In the genomic region with DNA sequence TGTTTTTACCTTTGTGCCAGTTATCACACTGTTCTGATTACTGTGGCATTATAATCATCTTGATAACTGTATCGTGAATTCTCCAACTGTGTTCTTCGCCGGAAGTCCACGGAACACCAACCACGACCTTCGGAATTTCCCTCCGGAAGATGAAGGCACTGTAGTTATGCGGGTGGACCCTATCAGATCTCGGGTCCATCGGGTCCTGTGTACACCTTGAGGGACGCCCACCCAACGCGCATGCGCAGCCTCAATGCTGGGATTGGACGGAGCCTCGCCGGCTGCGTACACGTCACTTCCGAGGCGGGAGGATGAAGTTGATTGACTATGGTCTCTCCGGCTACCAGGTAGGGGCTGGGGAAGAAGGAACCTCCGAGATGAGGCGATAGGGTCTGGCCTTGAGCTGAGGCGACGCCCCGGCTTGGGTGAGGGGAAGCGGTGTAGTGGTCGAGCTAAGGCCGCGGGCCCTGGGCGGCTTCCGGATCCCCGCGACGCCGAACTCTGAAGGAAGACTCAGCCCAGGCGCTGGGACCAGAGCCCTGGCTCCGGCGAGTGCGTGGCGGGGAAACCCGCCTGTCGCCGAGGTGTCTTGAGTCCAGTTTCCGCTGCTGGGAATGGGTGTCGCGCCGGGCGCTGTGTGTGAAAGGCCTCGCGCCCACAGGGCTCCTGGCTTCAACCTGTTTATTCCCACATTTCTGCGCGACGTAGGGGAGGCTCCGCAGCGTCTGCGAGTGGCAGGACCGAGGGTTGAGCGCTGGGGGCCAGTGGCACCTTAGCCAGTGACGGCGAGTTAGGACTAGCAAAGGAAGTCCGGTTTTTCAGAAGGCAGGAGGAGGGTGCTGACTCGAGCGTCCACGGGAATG, we compare ENCODE assay signal across 1 cellular context.
A peak's percentile ranks its signal among the peaks of the same experiment; 100 is the strongest.
TF ChIP-seq lines count a peak whose summit lies in the region.

A gene with protein sequence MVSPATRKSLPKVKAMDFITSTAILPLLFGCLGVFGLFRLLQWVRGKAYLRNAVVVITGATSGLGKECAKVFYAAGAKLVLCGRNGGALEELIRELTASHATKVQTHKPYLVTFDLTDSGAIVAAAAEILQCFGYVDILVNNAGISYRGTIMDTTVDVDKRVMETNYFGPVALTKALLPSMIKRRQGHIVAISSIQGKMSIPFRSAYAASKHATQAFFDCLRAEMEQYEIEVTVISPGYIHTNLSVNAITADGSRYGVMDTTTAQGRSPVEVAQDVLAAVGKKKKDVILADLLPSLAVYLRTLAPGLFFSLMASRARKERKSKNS (plus strand): TSS at position 320 of the 863 bp plus-strand sequence. CDS start 8 bp downstream, at position 328.

TF ChIP-seq in HepG2, 621 proteins besides CTCF, POLR2A, EP300 and RAD21 (continued from another document and continues in another):
- TF ChIP-seq CBX2 (IDR thresholded peaks at IDR 0.05; ENCODE audit: low read depth, low read length) (no peak), CBX2 (CRISPR knock-in tag; IDR thresholded peaks at IDR 0.05; ENCODE audit: low read depth) (no peak), ATM (IDR thresholded peaks at IDR 0.05; ENCODE audit: borderline replicate concordance) (no peak), POLR2AphosphoS2 (IDR thresholded peaks at IDR 0.05; ENCODE audit: low read depth, low read length) (no peak), JUNB (CRISPR knock-in tag; IDR thresholded peaks at IDR 0.05; ENCODE audit: borderline replicate concordance) (no peak), PCBP2 (optimal IDR thresholded peaks at IDR 0.05; ENCODE audit: low read depth, low read length, poor library complexity, severe bottlenecking) (no peak), ZNF550 (CRISPR knock-in tag; IDR thresholded peaks at IDR 0.05; ENCODE audit: borderline replicate concordance) (no peak), TCF7 (IDR thresholded peaks at IDR 0.05; ENCODE audit: low read depth) (no peak), ATF1 (CRISPR knock-in tag; IDR thresholded peaks at IDR 0.05) (peak; percentile 94), HMG20A (CRISPR knock-in tag; IDR thresholded peaks at IDR 0.05; ENCODE audit: borderline replicate concordance) (no peak), GLI4 (CRISPR knock-in tag; IDR thresholded peaks at IDR 0.05; ENCODE audit: borderline replicate concordance) (0 out of 2 replicates have a peak, but pooled peaks have one; percentile 55), XRCC5 (optimal IDR thresholded peaks at IDR 0.05; ENCODE audit: low read length) (peak; percentile 70), POLR2G (IDR thresholded peaks at IDR 0.05; ENCODE audit: low read depth, low read length) (peak; percentile 82), ZNF883 (CRISPR knock-in tag; IDR thresholded peaks at IDR 0.05; ENCODE audit: not compliant biosample characterization) (peak; percentile 64), DMAP1 (CRISPR knock-in tag; IDR thresholded peaks at IDR 0.05) (peak; percentile 79), ELF1 (CRISPR knock-in tag; IDR thresholded peaks at IDR 0.05) (peak; percentile 66; the same call in 1 of the 2 replicates), DNMT1 (CRISPR knock-in tag; IDR thresholded peaks at IDR 0.05) (no peak), BORCS8-MEF2B (CRISPR knock-in tag; IDR thresholded peaks at IDR 0.05) (no peak), ZNF251 (CRISPR knock-in tag; IDR thresholded peaks at IDR 0.05) (no peak), GPN1 (CRISPR knock-in tag; IDR thresholded peaks at IDR 0.05; ENCODE audit: borderline replicate concordance) (no peak), PHF21A (CRISPR knock-in tag; IDR thresholded peaks at IDR 0.05) (no peak; the same call in 1 of the 2 replicates)
- TF ChIP-seq, protein P1, sequence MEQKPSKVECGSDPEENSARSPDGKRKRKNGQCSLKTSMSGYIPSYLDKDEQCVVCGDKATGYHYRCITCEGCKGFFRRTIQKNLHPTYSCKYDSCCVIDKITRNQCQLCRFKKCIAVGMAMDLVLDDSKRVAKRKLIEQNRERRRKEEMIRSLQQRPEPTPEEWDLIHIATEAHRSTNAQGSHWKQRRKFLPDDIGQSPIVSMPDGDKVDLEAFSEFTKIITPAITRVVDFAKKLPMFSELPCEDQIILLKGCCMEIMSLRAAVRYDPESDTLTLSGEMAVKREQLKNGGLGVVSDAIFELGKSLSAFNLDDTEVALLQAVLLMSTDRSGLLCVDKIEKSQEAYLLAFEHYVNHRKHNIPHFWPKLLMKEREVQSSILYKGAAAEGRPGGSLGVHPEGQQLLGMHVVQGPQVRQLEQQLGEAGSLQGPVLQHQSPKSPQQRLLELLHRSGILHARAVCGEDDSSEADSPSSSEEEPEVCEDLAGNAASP (CRISPR knock-in tag; IDR thresholded peaks at IDR 0.05; ENCODE audit: borderline replicate concordance): no peak; the same call in 1 of the 2 replicates
- TF ChIP-seq, protein P2, sequence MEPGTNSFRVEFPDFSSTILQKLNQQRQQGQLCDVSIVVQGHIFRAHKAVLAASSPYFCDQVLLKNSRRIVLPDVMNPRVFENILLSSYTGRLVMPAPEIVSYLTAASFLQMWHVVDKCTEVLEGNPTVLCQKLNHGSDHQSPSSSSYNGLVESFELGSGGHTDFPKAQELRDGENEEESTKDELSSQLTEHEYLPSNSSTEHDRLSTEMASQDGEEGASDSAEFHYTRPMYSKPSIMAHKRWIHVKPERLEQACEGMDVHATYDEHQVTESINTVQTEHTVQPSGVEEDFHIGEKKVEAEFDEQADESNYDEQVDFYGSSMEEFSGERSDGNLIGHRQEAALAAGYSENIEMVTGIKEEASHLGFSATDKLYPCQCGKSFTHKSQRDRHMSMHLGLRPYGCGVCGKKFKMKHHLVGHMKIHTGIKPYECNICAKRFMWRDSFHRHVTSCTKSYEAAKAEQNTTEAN (CRISPR knock-in tag; conservative IDR thresholded peaks at IDR 0.05): no peak
- TF ChIP-seq, protein P3, sequence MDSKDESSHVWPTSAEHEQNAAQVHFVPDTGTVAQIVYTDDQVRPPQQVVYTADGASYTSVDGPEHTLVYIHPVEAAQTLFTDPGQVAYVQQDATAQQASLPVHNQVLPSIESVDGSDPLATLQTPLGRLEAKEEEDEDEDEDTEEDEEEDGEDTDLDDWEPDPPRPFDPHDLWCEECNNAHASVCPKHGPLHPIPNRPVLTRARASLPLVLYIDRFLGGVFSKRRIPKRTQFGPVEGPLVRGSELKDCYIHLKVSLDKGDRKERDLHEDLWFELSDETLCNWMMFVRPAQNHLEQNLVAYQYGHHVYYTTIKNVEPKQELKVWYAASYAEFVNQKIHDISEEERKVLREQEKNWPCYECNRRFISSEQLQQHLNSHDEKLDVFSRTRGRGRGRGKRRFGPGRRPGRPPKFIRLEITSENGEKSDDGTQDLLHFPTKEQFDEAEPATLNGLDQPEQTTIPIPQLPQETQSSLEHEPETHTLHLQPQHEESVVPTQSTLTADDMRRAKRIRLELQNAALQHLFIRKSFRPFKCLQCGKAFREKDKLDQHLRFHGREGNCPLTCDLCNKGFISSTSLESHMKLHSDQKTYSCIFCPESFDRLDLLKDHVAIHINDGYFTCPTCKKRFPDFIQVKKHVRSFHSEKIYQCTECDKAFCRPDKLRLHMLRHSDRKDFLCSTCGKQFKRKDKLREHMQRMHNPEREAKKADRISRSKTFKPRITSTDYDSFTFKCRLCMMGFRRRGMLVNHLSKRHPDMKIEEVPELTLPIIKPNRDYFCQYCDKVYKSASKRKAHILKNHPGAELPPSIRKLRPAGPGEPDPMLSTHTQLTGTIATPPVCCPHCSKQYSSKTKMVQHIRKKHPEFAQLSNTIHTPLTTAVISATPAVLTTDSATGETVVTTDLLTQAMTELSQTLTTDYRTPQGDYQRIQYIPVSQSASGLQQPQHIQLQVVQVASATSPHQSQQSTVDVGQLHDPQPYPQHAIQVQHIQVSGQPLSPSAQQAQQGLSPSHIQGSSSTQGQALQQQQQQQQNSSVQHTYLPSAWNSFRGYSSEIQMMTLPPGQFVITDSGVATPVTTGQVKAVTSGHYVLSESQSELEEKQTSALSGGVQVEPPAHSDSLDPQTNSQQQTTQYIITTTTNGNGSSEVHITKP (CRISPR knock-in tag; IDR thresholded peaks at IDR 0.05; ENCODE audit: low read depth): no peak
- TF ChIP-seq, protein P4, sequence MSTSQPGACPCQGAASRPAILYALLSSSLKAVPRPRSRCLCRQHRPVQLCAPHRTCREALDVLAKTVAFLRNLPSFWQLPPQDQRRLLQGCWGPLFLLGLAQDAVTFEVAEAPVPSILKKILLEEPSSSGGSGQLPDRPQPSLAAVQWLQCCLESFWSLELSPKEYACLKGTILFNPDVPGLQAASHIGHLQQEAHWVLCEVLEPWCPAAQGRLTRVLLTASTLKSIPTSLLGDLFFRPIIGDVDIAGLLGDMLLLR (CRISPR knock-in tag; IDR thresholded peaks at IDR 0.05): no peak
- TF ChIP-seq, protein P5, sequence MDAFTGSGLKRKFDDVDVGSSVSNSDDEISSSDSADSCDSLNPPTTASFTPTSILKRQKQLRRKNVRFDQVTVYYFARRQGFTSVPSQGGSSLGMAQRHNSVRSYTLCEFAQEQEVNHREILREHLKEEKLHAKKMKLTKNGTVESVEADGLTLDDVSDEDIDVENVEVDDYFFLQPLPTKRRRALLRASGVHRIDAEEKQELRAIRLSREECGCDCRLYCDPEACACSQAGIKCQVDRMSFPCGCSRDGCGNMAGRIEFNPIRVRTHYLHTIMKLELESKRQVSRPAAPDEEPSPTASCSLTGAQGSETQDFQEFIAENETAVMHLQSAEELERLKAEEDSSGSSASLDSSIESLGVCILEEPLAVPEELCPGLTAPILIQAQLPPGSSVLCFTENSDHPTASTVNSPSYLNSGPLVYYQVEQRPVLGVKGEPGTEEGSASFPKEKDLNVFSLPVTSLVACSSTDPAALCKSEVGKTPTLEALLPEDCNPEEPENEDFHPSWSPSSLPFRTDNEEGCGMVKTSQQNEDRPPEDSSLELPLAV (CRISPR knock-in tag; conservative IDR thresholded peaks at IDR 0.05; ENCODE audit: low read depth): peak; percentile 38; the same call in 1 of the 2 replicates
- TF ChIP-seq, protein P6, sequence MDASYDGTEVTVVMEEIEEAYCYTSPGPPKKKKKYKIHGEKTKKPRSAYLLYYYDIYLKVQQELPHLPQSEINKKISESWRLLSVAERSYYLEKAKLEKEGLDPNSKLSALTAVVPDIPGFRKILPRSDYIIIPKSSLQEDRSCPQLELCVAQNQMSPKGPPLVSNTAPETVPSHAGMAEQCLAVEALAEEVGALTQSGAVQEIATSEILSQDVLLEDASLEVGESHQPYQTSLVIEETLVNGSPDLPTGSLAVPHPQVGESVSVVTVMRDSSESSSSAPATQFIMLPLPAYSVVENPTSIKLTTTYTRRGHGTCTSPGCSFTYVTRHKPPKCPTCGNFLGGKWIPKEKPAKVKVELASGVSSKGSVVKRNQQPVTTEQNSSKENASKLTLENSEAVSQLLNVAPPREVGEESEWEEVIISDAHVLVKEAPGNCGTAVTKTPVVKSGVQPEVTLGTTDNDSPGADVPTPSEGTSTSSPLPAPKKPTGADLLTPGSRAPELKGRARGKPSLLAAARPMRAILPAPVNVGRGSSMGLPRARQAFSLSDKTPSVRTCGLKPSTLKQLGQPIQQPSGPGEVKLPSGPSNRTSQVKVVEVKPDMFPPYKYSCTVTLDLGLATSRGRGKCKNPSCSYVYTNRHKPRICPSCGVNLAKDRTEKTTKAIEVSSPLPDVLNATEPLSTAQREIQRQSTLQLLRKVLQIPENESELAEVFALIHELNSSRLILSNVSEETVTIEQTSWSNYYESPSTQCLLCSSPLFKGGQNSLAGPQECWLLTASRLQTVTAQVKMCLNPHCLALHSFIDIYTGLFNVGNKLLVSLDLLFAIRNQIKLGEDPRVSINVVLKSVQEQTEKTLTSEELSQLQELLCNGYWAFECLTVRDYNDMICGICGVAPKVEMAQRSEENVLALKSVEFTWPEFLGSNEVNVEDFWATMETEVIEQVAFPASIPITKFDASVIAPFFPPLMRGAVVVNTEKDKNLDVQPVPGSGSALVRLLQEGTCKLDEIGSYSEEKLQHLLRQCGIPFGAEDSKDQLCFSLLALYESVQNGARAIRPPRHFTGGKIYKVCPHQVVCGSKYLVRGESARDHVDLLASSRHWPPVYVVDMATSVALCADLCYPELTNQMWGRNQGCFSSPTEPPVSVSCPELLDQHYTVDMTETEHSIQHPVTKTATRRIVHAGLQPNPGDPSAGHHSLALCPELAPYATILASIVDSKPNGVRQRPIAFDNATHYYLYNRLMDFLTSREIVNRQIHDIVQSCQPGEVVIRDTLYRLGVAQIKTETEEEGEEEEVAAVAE (CRISPR knock-in tag; IDR thresholded peaks at IDR 0.05; ENCODE audit: borderline replicate concordance): no peak
- TF ChIP-seq, protein P7, sequence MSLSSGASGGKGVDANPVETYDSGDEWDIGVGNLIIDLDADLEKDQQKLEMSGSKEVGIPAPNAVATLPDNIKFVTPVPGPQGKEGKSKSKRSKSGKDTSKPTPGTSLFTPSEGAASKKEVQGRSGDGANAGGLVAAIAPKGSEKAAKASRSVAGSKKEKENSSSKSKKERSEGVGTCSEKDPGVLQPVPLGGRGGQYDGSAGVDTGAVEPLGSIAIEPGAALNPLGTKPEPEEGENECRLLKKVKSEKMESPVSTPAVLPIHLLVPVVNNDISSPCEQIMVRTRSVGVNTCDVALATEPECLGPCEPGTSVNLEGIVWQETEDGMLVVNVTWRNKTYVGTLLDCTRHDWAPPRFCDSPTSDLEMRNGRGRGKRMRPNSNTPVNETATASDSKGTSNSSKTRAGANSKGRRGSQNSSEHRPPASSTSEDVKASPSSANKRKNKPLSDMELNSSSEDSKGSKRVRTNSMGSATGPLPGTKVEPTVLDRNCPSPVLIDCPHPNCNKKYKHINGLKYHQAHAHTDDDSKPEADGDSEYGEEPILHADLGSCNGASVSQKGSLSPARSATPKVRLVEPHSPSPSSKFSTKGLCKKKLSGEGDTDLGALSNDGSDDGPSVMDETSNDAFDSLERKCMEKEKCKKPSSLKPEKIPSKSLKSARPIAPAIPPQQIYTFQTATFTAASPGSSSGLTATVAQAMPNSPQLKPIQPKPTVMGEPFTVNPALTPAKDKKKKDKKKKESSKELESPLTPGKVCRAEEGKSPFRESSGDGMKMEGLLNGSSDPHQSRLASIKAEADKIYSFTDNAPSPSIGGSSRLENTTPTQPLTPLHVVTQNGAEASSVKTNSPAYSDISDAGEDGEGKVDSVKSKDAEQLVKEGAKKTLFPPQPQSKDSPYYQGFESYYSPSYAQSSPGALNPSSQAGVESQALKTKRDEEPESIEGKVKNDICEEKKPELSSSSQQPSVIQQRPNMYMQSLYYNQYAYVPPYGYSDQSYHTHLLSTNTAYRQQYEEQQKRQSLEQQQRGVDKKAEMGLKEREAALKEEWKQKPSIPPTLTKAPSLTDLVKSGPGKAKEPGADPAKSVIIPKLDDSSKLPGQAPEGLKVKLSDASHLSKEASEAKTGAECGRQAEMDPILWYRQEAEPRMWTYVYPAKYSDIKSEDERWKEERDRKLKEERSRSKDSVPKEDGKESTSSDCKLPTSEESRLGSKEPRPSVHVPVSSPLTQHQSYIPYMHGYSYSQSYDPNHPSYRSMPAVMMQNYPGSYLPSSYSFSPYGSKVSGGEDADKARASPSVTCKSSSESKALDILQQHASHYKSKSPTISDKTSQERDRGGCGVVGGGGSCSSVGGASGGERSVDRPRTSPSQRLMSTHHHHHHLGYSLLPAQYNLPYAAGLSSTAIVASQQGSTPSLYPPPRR (CRISPR knock-in tag; IDR thresholded peaks at IDR 0.05; ENCODE audit: borderline replicate concordance): no peak; the same call in 1 of the 2 replicates
- TF ChIP-seq, protein P8, sequence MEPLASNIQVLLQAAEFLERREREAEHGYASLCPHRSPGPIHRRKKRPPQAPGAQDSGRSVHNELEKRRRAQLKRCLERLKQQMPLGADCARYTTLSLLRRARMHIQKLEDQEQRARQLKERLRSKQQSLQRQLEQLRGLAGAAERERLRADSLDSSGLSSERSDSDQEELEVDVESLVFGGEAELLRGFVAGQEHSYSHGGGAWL (CRISPR knock-in tag; IDR thresholded peaks at IDR 0.05): peak; percentile 68; the same call in 1 of the 2 replicates
